9 cellular contexts compared by ENCODE assay signal in the genomic region with DNA sequence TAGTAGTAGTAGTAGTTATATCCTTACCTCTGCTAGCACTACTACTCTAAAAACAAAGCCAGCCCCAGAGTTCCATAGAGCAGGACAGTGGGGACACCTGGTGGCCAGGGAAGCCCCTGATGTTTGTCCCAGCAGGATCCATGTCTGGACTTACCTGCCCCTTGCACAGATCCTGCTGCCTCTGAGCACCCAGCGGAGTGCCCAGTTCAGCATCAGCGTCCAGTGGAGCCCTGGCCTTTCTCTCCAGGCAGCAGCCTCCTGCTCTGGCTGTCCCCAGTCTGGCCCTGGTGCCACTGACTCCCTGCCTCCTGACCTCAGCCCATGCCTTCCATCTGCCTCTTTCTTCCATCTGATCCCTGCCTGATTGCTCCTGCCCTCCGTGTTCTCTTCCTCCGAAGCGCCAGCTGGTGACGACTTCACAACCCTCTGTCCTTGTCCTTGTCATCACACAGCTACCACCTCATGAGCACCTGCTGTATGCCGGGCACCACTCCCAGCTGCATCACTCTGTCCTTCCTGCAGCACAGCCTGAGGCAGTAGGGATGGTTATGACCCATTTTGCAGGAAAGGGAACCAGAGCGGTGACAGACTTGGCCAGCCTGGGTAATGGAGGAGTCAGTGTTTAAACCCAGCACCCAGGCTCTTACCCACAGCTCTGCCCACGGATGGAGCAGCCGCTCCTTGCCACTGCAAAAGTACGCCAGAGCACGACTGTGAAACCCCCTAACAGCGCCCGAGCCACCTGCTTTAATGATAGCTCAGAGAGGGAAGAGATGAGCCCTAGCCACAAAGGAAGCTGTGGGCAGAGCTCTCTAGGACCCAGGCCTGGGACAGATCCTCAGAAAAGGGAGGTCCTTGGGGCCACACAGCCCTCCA. TPM values are rescaled to one million over a fixed set of nuclear protein-coding genes. Genes with fewer than 3 reads are reported as not detected.
DNase-seq lines count a peak whose midpoint lies in the region; ATAC-seq, FAIRE-seq and TF ChIP-seq lines count a peak whose summit lies in the region.
"Had no signal": no experiment of that assay in that cellular context is flagged by ENCODE, and none has a peak within 500 bp of the region (broad histone marks: within the 10 kb centered on the region; RNA-seq: fewer than 3 reads in every experiment).

No MANE protein-coding gene starts in this region.

- in situ Hi-C loops in GM23248 (cut with MboI) = loop anchor here (10.0 kb wide), 1 partner anchor 202 kb away; the partner anchor contains the start of gene MYMK

- POLR2A ChIA-PET in activated CD8-positive, alpha-beta T cell treated with anti-CD3 and anti-CD28 coated beads, Interleukin-2, amount 10 ng/mL, durations not matched to agents 7 days and 5 days (lab: Charles Lee) = interaction anchor here (0.8 to 1.3 kb wide), 4 partner anchors 11 to 43 kb away, joined by 3 to 4 read pairs (median 3); partner anchors contain the start of gene SARDH
- POLR2A ChIA-PET in endothelial cell of umbilical vein (lab: Charles Lee) = no interaction called here

- H3K27me3 ChIP-seq in GM23248 (replicated peaks; ENCODE audit: insufficient read depth) (peaks cover 19% of the 10 kb centered on the region), endothelial cell of umbilical vein (ENCODE audit: control insufficient read depth in 2 of 2, insufficient read depth in 2 of 2, low read length in 2 of 2) (no peaks in the 10 kb centered on the region)

- H3K36me3 ChIP-seq in GM23248 (ENCODE audit: low read depth) (no peaks in the 10 kb centered on the region), endothelial cell of umbilical vein (ENCODE audit: control insufficient read depth in 2 of 2, extremely low read depth in 1 of 2, insufficient read depth in 2 of 2, low read length in 2 of 2) (no peaks in the 10 kb centered on the region)

- H3K36me3 Mint-ChIP-seq in activated CD8-positive, alpha-beta T cell treated with anti-CD3 and anti-CD28 coated beads, Interleukin-2, amount 10 ng/mL, durations not matched to agents 7 days and 5 days (ENCODE audit: low read depth) = no peaks in the 10 kb centered on the region
- H3K36me3 Mint-ChIP-seq in natural killer cell (no peaks in the 10 kb centered on the region), type B pancreatic cell (no peaks in the 10 kb centered on the region)

- TF ChIP-seq CTCF in endothelial cell of umbilical vein (IDR thresholded peaks at IDR 0.05; ENCODE audit: extremely low read depth in 1 of 2, insufficient read depth in 1 of 2, low read depth in 1 of 2, low read length in 2 of 2) = peak; percentile 28 to 53
- no peak for TF ChIP-seq CTCF in natural killer cell (IDR thresholded peaks at IDR 0.05)
- TF ChIP-seq CTCF in type B pancreatic cell (conservative IDR thresholded peaks at IDR 0.05) = peak; percentile 79

- ATAC-seq in activated CD8-positive, alpha-beta T cell treated with anti-CD3 and anti-CD28 coated beads, Interleukin-2, amount 10 ng/mL, durations not matched to agents 7 days and 5 days = peak; percentile 72
- ATAC-seq in natural killer cell (peak in 2 of 3 donors; percentile 35 to 38), HG03159 (IDR thresholded peaks at IDR 0.05; ENCODE audit: unreplicated experiment) (no peak)

- H3K4me1 ChIP-seq in GM23248 (ENCODE audit: insufficient read depth) (no peaks in the 10 kb centered on the region), endothelial cell of umbilical vein (ENCODE audit: control insufficient read depth, extremely low read depth, insufficient read depth, low read length) (no peaks in the 10 kb centered on the region)

- no peaks in the 10 kb centered on the region for H3K9me1 ChIP-seq in endothelial cell of umbilical vein (replicated peaks; ENCODE audit: control insufficient read depth, extremely low read depth, insufficient read depth, low read length)

- FAIRE-seq in endothelial cell of umbilical vein (lab: Jason Lieb, UNC) = no peak

- peak; percentile 88 for DNase-seq in 8988T
- DNase-seq in GM23248 = peak; percentile 58
- DNase-seq in NCI-H524 (lab: John Stamatoyannopoulos, UW) = peak; percentile 82 to 84
- peak; percentile 70 for DNase-seq in activated CD8-positive, alpha-beta T cell treated with anti-CD3 and anti-CD28 coated beads, Interleukin-2, amount 10 ng/mL, durations not matched to agents 7 days and 5 days
- peak; percentile 24 for DNase-seq in endothelial cell of umbilical vein (ENCODE audit: low read depth, low spot score)
- peak; percentile 14 for DNase-seq in natural killer cell
- DNase-seq in type B pancreatic cell (ENCODE audit: extremely low spot score, unreplicated experiment) = peak; percentile 69

- H3K9me3 Mint-ChIP-seq in activated CD8-positive, alpha-beta T cell treated with anti-CD3 and anti-CD28 coated beads, Interleukin-2, amount 10 ng/mL, durations not matched to agents 7 days and 5 days (ENCODE audit: insufficient read depth) = no peaks in the 10 kb centered on the region
- no peaks in the 10 kb centered on the region for H3K9me3 Mint-ChIP-seq in natural killer cell
- no peaks in the 10 kb centered on the region for H3K9me3 Mint-ChIP-seq in type B pancreatic cell

- H3K4me3 Mint-ChIP-seq in activated CD8-positive, alpha-beta T cell treated with anti-CD3 and anti-CD28 coated beads, Interleukin-2, amount 10 ng/mL, durations not matched to agents 7 days and 5 days = no peak overlapping the region
- H3K4me3 Mint-ChIP-seq in natural killer cell (no peak overlapping the region), type B pancreatic cell (no peak overlapping the region)

- 46 to 47% methylated on average over 14 of the region's 14 CpGs for WGBS in GM23248 (ENCODE audit: low coverage in 1 of 2, low lambda C conversion rate in 2 of 2, missing lambda C conversion rate in 2 of 2), 2 experiments

- peaks cover 9% of the 10 kb centered on the region for H3K4me1 Mint-ChIP-seq in activated CD8-positive, alpha-beta T cell treated with anti-CD3 and anti-CD28 coated beads, Interleukin-2, amount 10 ng/mL, durations not matched to agents 7 days and 5 days (ENCODE audit: low read depth)
- peaks cover 5 to 10% of the 10 kb centered on the region in 2 donors for H3K4me1 Mint-ChIP-seq in natural killer cell
- H3K4me1 Mint-ChIP-seq in type B pancreatic cell (ENCODE audit: unreplicated experiment) = no peaks in the 10 kb centered on the region

- no peaks in the 10 kb centered on the region for H3K9me2 ChIP-seq in GM23248 (ENCODE audit: insufficient read depth)

- peaks cover 11% of the 10 kb centered on the region for H3K27me3 Mint-ChIP-seq in activated CD8-positive, alpha-beta T cell treated with anti-CD3 and anti-CD28 coated beads, Interleukin-2, amount 10 ng/mL, durations not matched to agents 7 days and 5 days (ENCODE audit: low read depth)
- peaks cover 0 to 7% of the 10 kb centered on the region in 2 donors for H3K27me3 Mint-ChIP-seq in natural killer cell (ENCODE audit: low read depth in 2 of 2)
- H3K27me3 Mint-ChIP-seq in type B pancreatic cell = peaks cover 5% of the 10 kb centered on the region

- H4K20me1 ChIP-seq in GM23248 (ENCODE audit: insufficient read depth) (no peaks in the 10 kb centered on the region), endothelial cell of umbilical vein (replicated peaks; ENCODE audit: control insufficient read depth, extremely low read depth, insufficient read depth, low read length) (no peaks in the 10 kb centered on the region)

- no peaks in the 10 kb centered on the region for H3F3A ChIP-seq in GM23248 (ENCODE audit: insufficient read depth)

- dilution Hi-C loops in endothelial cell of umbilical vein (cut with MboI; ENCODE audit: extremely low pct_ligation_motif_present, low sequenced_read_pairs) = no loop called here

- no peak overlapping the region for H3K9ac ChIP-seq in GM23248
- no peak overlapping the region for H3K9ac ChIP-seq in endothelial cell of umbilical vein (replicated peaks; ENCODE audit: extremely low read depth, insufficient read depth, low read length)

- H3K27ac Mint-ChIP-seq in activated CD8-positive, alpha-beta T cell treated with anti-CD3 and anti-CD28 coated beads, Interleukin-2, amount 10 ng/mL, durations not matched to agents 7 days and 5 days = no peak overlapping the region
- H3K27ac Mint-ChIP-seq in natural killer cell = peak overlapping the region in 1 of 2 donors; percentile 10
- H3K27ac Mint-ChIP-seq in type B pancreatic cell = no peak overlapping the region

- H3K27ac ChIP-seq in GM23248 (no peak overlapping the region), endothelial cell of umbilical vein (ENCODE audit: insufficient read depth, low read depth, low read length) (no peak overlapping the region)
- H3K27ac ChIP-seq: epithelial cell of prostate had no signal

- intact Hi-C loops in endothelial cell of umbilical vein (cut with micrococcal nuclease) (loop anchor here (1.0 kb wide), 1 partner anchor 193 kb away; no protein-coding TSS in a partner anchor), natural killer cell (cut with micrococcal nuclease) (no loop called here)

- BruUV-seq in endothelial cell of umbilical vein (replicated peaks; lab: Mats Ljungman, UMichigan) = no TSS peak

- H3K9me3 ChIP-seq in GM23248 (ENCODE audit: low read depth) = no peaks in the 10 kb centered on the region
- H3K9me3 ChIP-seq in endothelial cell of umbilical vein (replicated peaks; ENCODE audit: control insufficient read depth, insufficient read depth, low read length) = no peaks in the 10 kb centered on the region

- H3K79me2 ChIP-seq in GM23248 (ENCODE audit: insufficient read depth) (no peaks in the 10 kb centered on the region), endothelial cell of umbilical vein (ENCODE audit: control insufficient read depth, insufficient read depth, low read length) (no peaks in the 10 kb centered on the region)

- CTCF ChIA-PET in activated CD8-positive, alpha-beta T cell treated with anti-CD3 and anti-CD28 coated beads, Interleukin-2, amount 10 ng/mL, durations not matched to agents 7 days and 5 days (lab: Charles Lee) = interaction anchor here (0.7 to 3.0 kb wide), 17 partner anchors 12 to 321 kb away, joined by 3 to 19 read pairs (median 5); partner anchors contain the start of gene SARDH
- CTCF ChIA-PET in endothelial cell of umbilical vein (lab: Charles Lee) = interaction anchor here (0.7 to 1.9 kb wide), 8 partner anchors 16 to 540 kb away, joined by 3 to 7 read pairs (median 4); partner anchors contain the start of gene ADAMTSL2

- H3K4me3 ChIP-seq in GM23248 = no peak overlapping the region
- no peak overlapping the region for H3K4me3 ChIP-seq in endothelial cell of umbilical vein (replicated peaks in 1 of 3; ENCODE audit: insufficient read depth in 1 of 3, low read depth in 1 of 3, low read length in 3 of 3)

- H3K4me2 ChIP-seq in GM23248 (ENCODE audit: unreplicated experiment) (no peak overlapping the region), endothelial cell of umbilical vein (ENCODE audit: insufficient read depth, low read length) (no peak overlapping the region)

- TF ChIP-seq POLR2A in endothelial cell of umbilical vein (IDR thresholded peaks at IDR 0.05; ENCODE audit: low read depth, low read length) = no peak

- H2AFZ ChIP-seq in GM23248 (no peak overlapping the region), endothelial cell of umbilical vein (ENCODE audit: low read depth, low read length) (no peak overlapping the region)

RNA-seq across cellular contexts. Expression of gene SARDH, which starts 11.5 kb away (rescaled TPM):
- 0.89 and 2.4 TPM in 2 replicates for total RNA-seq in GM23248 (2014; rRNA removed; shearing (Covaris generic))
- polyA plus RNA-seq in GM23248 (2016; fragmentation: Nextera tagmentation; extraction: Ambion mirVana) (0.16 and 0.30 TPM in 2 replicates), endothelial cell of umbilical vein (0.16 and 0.19 TPM in 2 replicates)
- 1 to 10 TPM; 3.0 to 3.4 TPM for total RNA-seq in activated CD8-positive, alpha-beta T cell treated with anti-CD3 and anti-CD28 coated beads, Interleukin-2, amount 10 ng/mL, durations not matched to agents 7 days and 5 days
- total RNA-seq in endothelial cell of umbilical vein (0.30 and 0.44 TPM in 2 replicates), natural killer cell (1 to 10 TPM; 2.2 to 6.8 (median 4.1) TPM), type B pancreatic cell (ENCODE audit: low replicate concordance) (0.76 and 6.8 TPM in 2 replicates)
- polyA plus RNA-seq in endothelial cell of umbilical vein (2011; cell fraction: cytosol; rRNA removed) = 0.10 and 0.14 TPM in 2 replicates
- 0.55 and 0.66 TPM in 2 replicates for polyA plus RNA-seq in endothelial cell of umbilical vein (2011; cell fraction: nucleus; rRNA removed)
- polyA plus RNA-seq in endothelial cell of umbilical vein (2012) = 0.08 and 0.44 TPM in 2 replicates
- polyA minus RNA-seq in endothelial cell of umbilical vein = 0.13 TPM in 1 of 2 replicates, not detected in the other
- not detected for polyA minus RNA-seq in endothelial cell of umbilical vein (2011; cell fraction: cytosol; rRNA and poly(A)+ RNA removed)
- polyA minus RNA-seq in endothelial cell of umbilical vein (2011; cell fraction: nucleus; rRNA and poly(A)+ RNA removed) = 0.14 and 0.38 TPM in 2 replicates

Comparison
In these comparisons a context has a peak if more than half of its experiments do, and no peak if none do; other contexts are left out.
1. DNase-seq: peak in every context shown above with its lines; median percentile 88 in 8988T; 83 in NCI-H524; 70 in activated CD8-positive, alpha-beta T cell treated with anti-CD3 and anti-CD28 coated beads, Interleukin-2, amount 10 ng/mL, durations not matched to agents 7 days and 5 days; 69 in type B pancreatic cell; 58 in GM23248; 24 in endothelial cell of umbilical vein; 14 in natural killer cell.